ENCODE assay signal across 19 cellular contexts in the genomic region with DNA sequence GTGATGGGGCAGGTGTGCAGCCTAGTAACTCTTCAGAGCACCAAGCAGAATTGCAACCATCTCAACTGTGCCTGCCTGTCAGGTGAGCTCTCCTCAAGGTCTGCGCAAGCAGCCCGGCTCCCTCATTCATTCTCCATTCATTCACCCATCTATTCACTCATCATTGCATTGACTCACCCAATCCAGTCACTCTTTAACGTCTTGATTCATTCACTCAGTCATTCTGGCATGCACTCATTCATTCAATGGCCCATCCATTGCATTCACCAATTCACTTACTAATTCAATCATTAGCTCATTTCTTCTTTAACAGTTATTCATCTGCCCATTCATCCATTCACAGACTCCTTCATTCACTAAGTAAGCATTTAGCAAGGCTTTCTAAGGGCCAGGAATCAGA.
"Had no signal": no experiment of that assay in that cellular context is flagged by ENCODE, and none has a peak within 500 bp of the region (broad histone marks: within the 10 kb centered on the region; RNA-seq: fewer than 3 reads in every experiment).

No MANE protein-coding gene starts in this region.

- H3K9me3 ChIP-seq: esophagus squamous epithelium, left ventricle myocardium inferior, lower lobe of right lung, pancreas, prostate gland, right lobe of liver, tibial artery, upper lobe of right lung had no signal

- H3K36me3 ChIP-seq: esophagus squamous epithelium, left ventricle myocardium inferior, lower lobe of right lung, pancreas, prostate gland, right lobe of liver, tibial artery, upper lobe of right lung had no signal

- H3K4me1 ChIP-seq: esophagus squamous epithelium, left ventricle myocardium inferior, lower lobe of right lung, pancreas, prostate gland, right lobe of liver, tibial artery, upper lobe of right lung had no signal

- H3K27ac ChIP-seq: epithelial cell of prostate, esophagus squamous epithelium, left ventricle myocardium inferior, lower lobe of right lung, pancreas, prostate gland, right lobe of liver, tibial artery, upper lobe of right lung had no signal

- DNase-seq: effector memory CD4-positive, alpha-beta T cell; esophagus squamous epithelium; foreskin fibroblast; immature natural killer cell; left cardiac atrium; left ventricle myocardium inferior; lower lobe of right lung; natural killer cell; occipital lobe; pancreas; retina; right lobe of liver; stimulated activated CD4-positive, alpha-beta T cell treated with anti-CD3 and anti-CD28 coated beads, Interleukin-4, amount 100 ng/mL, for 1 hour; stimulated activated CD8-positive, alpha-beta memory T cell treated with anti-CD3 and anti-CD28 coated beads, Interleukin-4, amount 100 ng/mL, for 48 hours; stimulated activated naive CD8-positive, alpha-beta T cell treated with anti-CD3 and anti-CD28 coated beads, Interleukin-15, Interleukin-2, amounts not matched to agents 100 U/mL and 50 U/mL, for 24 hours had no signal

- H3K27me3 ChIP-seq: pancreas, right lobe of liver had no signal

- H3K4me3 ChIP-seq: esophagus squamous epithelium, left ventricle myocardium inferior, lower lobe of right lung, pancreas, prostate gland, right lobe of liver, tibial artery, upper lobe of right lung had no signal
